24 cellular contexts compared by ENCODE assay signal in genomic region chr3:49157289-49157688, GRCh38. TPM values are rescaled to one million over a fixed set of nuclear protein-coding genes. Genes with fewer than 3 reads are reported as not detected.
"Had no signal": no experiment of that assay in that cellular context is flagged by ENCODE, and none has a peak within 500 bp of the region (broad histone marks: within the 10 kb centered on the region; RNA-seq: fewer than 3 reads in every experiment).

No MANE protein-coding gene starts in this region.

- H3K4me3 ChIP-seq: adrenal gland, SK-N-MC had no signal

- H3K36me3 ChIP-seq: adrenal gland had no signal

- H3K9me3 ChIP-seq: adrenal gland had no signal

- H3K4me1 ChIP-seq: adrenal gland had no signal

- H3K4me2 ChIP-seq: KMS-11 had no signal

- DNase-seq: activated B cell treated with CpG ODN at 0.5 μM for 24 hours; activated CD4-positive, alpha-beta memory T cell treated with anti-CD3 and anti-CD28 coated beads for 36 hours; activated CD4-positive, alpha-beta T cell treated with anti-CD3 and anti-CD28 coated beads for 1 hour; activated CD4-positive, alpha-beta T cell treated with anti-CD3 and anti-CD28 coated beads, Interleukin-2, amount 10 ng/mL, durations not matched to agents 7 days and 5 days; activated CD8-positive, alpha-beta memory T cell treated with anti-CD3 and anti-CD28 coated beads for 24 hours; activated effector memory CD4-positive, alpha-beta T cell treated with anti-CD3 and anti-CD28 coated beads, Interleukin-2, amount 50 U/mL, for 16 hours; activated naive CD4-positive, alpha-beta T cell treated with Interleukin-2 at 50 U/mL for 16 hours; activated naive CD8-positive, alpha-beta T cell treated with anti-CD3 and anti-CD28 coated beads for 36 hours; activated T-cell treated with anti-CD3 and anti-CD28 coated beads, Interleukin-2, amount 50 U/mL, for 4 hours; adrenal gland; anterior cingulate cortex; NCI-H1092; NCI-H1417 treated with DMSO at 0.1 percent for 48 hours; NCI-H1694; NCI-H2029; NCI-H345; NCI-H510A; NCI-H526 treated with DMSO at 0.1 percent for 48 hours; RPMI8226; T-cell; T1000 had no signal

- H3K27me3 ChIP-seq: adrenal gland had no signal

- H3K27ac ChIP-seq: adrenal gland, KMS-11, SK-N-MC had no signal

- FAIRE-seq: TTC549 had no signal

RNA-seq across cellular contexts. Expression of gene LAMB2, which starts 24.4 kb away (rescaled TPM):
- total RNA-seq: activated B cell treated with CpG ODN at 0.5 μM for 24 hours; activated CD4-positive, alpha-beta memory T cell treated with anti-CD3 and anti-CD28 coated beads for 36 hours; activated CD4-positive, alpha-beta T cell treated with anti-CD3 and anti-CD28 coated beads, Interleukin-2, amount 10 ng/mL, durations not matched to agents 7 days and 5 days; activated naive CD8-positive, alpha-beta T cell treated with anti-CD3 and anti-CD28 coated beads for 36 hours had no signal
